In the genomic region with DNA sequence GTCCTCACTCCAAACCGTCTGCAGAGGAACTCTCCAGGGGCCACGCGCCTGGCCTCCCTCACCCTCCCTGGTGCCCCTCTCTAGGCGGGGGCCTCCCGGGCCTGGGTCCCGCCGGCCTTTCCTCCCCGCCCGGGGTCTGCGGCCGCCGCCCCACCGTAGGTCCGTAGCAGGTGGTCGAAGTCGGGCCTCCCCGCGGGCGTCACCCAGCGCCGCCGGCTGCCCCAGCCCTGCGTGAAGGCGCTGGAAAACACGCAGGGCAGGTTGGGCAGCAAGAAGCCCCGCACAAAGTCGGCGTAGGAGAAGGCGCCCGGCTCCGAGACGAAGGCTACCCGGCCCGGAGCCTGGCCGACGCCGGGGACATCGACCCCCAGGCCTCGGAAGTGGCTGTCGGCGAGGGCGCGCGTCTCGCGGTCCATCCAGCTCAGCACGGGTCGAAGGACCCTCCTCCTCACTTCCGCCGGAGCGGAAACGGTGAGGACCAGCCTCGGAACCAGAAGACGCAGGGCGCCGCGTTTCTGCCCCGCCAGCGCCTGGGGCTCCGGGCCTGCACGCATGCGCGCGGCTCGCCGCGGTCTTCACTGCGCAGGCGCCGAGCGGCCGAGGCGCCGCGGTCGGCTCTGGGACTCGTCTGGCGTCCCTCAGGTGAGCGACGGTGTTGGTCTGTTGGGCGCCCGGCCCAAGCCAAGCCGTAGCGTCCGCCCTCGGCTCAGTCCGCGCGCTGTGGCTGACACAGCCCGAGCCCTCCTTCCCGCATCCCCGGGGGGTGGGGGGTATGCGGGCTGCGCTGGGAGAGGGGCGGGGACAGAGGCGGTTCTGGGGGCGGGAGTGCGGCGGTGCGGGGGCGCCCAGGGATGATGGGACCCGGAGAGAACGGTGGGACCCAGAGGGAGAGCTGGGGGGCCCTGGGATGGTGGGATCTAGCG, we compare ENCODE assay signal across 1 cellular context.
TF ChIP-seq lines count a peak whose summit lies in the region.

A gene with protein sequence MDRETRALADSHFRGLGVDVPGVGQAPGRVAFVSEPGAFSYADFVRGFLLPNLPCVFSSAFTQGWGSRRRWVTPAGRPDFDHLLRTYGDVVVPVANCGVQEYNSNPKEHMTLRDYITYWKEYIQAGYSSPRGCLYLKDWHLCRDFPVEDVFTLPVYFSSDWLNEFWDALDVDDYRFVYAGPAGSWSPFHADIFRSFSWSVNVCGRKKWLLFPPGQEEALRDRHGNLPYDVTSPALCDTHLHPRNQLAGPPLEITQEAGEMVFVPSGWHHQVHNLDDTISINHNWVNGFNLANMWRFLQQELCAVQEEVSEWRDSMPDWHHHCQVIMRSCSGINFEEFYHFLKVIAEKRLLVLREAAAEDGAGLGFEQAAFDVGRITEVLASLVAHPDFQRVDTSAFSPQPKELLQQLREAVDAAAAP (minus strand): TSS at position 445 of the 923 bp plus-strand sequence. CDS start 29 bp downstream, at position 416.
A gene with protein sequence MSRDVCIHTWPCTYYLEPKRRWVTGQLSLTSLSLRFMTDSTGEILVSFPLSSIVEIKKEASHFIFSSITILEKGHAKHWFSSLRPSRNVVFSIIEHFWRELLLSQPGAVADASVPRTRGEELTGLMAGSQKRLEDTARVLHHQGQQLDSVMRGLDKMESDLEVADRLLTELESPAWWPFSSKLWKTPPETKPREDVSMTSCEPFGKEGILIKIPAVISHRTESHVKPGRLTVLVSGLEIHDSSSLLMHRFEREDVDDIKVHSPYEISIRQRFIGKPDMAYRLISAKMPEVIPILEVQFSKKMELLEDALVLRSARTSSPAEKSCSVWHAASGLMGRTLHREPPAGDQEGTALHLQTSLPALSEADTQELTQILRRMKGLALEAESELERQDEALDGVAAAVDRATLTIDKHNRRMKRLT (plus strand): TSS at position 578 of the 923 bp plus-strand sequence. CDS start 12,302 bp downstream, outside the sequence.

TF ChIP-seq in K562, 482 proteins besides CTCF, POLR2A, EP300 and RAD21 (continues in another document):
- peak; percentile 86 for TF ChIP-seq ZKSCAN1 (IDR thresholded peaks at IDR 0.05; ENCODE audit: low read depth, low read length)
- TF ChIP-seq, protein P1, sequence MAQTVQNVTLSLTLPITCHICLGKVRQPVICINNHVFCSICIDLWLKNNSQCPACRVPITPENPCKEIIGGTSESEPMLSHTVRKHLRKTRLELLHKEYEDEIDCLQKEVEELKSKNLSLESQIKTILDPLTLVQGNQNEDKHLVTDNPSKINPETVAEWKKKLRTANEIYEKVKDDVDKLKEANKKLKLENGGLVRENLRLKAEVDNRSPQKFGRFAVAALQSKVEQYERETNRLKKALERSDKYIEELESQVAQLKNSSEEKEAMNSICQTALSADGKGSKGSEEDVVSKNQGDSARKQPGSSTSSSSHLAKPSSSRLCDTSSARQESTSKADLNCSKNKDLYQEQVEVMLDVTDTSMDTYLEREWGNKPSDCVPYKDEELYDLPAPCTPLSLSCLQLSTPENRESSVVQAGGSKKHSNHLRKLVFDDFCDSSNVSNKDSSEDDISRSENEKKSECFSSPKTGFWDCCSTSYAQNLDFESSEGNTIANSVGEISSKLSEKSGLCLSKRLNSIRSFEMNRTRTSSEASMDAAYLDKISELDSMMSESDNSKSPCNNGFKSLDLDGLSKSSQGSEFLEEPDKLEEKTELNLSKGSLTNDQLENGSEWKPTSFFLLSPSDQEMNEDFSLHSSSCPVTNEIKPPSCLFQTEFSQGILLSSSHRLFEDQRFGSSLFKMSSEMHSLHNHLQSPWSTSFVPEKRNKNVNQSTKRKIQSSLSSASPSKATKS (CRISPR knock-in tag; IDR thresholded peaks at IDR 0.05), result no peak
- TF ChIP-seq, protein P2, sequence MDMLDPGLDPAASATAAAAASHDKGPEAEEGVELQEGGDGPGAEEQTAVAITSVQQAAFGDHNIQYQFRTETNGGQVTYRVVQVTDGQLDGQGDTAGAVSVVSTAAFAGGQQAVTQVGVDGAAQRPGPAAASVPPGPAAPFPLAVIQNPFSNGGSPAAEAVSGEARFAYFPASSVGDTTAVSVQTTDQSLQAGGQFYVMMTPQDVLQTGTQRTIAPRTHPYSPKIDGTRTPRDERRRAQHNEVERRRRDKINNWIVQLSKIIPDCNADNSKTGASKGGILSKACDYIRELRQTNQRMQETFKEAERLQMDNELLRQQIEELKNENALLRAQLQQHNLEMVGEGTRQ (CRISPR knock-in tag; IDR thresholded peaks at IDR 0.05), result 0 out of 2 replicates have a peak, but pooled peaks have one; percentile 2
- TF ChIP-seq BHLHE40 (IDR thresholded peaks at IDR 0.05; ENCODE audit: low read length), result peak; percentile 90
- peak; percentile 80; the same call in 1 of the 2 replicates for TF ChIP-seq SMAD3 (CRISPR knock-in tag; conservative IDR thresholded peaks at IDR 0.05)
- peak; percentile 39 for TF ChIP-seq SP2 (IDR thresholded peaks at IDR 0.05; ENCODE audit: extremely low read depth, low read depth, low read length, poor library complexity, severe bottlenecking)
- TF ChIP-seq, protein P3, sequence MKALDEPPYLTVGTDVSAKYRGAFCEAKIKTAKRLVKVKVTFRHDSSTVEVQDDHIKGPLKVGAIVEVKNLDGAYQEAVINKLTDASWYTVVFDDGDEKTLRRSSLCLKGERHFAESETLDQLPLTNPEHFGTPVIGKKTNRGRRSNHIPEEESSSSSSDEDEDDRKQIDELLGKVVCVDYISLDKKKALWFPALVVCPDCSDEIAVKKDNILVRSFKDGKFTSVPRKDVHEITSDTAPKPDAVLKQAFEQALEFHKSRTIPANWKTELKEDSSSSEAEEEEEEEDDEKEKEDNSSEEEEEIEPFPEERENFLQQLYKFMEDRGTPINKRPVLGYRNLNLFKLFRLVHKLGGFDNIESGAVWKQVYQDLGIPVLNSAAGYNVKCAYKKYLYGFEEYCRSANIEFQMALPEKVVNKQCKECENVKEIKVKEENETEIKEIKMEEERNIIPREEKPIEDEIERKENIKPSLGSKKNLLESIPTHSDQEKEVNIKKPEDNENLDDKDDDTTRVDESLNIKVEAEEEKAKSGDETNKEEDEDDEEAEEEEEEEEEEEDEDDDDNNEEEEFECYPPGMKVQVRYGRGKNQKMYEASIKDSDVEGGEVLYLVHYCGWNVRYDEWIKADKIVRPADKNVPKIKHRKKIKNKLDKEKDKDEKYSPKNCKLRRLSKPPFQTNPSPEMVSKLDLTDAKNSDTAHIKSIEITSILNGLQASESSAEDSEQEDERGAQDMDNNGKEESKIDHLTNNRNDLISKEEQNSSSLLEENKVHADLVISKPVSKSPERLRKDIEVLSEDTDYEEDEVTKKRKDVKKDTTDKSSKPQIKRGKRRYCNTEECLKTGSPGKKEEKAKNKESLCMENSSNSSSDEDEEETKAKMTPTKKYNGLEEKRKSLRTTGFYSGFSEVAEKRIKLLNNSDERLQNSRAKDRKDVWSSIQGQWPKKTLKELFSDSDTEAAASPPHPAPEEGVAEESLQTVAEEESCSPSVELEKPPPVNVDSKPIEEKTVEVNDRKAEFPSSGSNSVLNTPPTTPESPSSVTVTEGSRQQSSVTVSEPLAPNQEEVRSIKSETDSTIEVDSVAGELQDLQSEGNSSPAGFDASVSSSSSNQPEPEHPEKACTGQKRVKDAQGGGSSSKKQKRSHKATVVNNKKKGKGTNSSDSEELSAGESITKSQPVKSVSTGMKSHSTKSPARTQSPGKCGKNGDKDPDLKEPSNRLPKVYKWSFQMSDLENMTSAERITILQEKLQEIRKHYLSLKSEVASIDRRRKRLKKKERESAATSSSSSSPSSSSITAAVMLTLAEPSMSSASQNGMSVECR (CRISPR knock-in tag; IDR thresholded peaks at IDR 0.05), result peak; percentile 93
- no peak for TF ChIP-seq NR2C1 (IDR thresholded peaks at IDR 0.05)
- peak; percentile 75 for TF ChIP-seq NR2C1 (tag; IDR thresholded peaks at IDR 0.05)
- peak; percentile 39; the same call in 1 of the 2 replicates for TF ChIP-seq ZNF431 (CRISPR knock-in tag; IDR thresholded peaks at IDR 0.05)
- peak; percentile 70 for TF ChIP-seq ETS2 (tag; IDR thresholded peaks at IDR 0.05; ENCODE audit: borderline replicate concordance, poor library complexity, severe bottlenecking)
- TF ChIP-seq ZSCAN29 (IDR thresholded peaks at IDR 0.05), result no peak
- peak; percentile 6 for TF ChIP-seq ZFP36 (IDR thresholded peaks at IDR 0.05; ENCODE audit: low read depth, low read length, partially characterized antibody)
- peak; percentile 69 for TF ChIP-seq FOXJ2 (tag; IDR thresholded peaks at IDR 0.05)
- peak; percentile 47; the same call in 1 of the 2 replicates for TF ChIP-seq NFE2 (IDR thresholded peaks at IDR 0.05; ENCODE audit: low read depth)
- TF ChIP-seq CBX5 (IDR thresholded peaks at IDR 0.05; ENCODE audit: borderline replicate concordance, low read depth), result peak; percentile 65; the same call in 1 of the 2 replicates
- TF ChIP-seq ZNF263 (CRISPR knock-in tag; IDR thresholded peaks at IDR 0.05; ENCODE audit: borderline replicate concordance), result peak; percentile 83
- TF ChIP-seq, protein P4, sequence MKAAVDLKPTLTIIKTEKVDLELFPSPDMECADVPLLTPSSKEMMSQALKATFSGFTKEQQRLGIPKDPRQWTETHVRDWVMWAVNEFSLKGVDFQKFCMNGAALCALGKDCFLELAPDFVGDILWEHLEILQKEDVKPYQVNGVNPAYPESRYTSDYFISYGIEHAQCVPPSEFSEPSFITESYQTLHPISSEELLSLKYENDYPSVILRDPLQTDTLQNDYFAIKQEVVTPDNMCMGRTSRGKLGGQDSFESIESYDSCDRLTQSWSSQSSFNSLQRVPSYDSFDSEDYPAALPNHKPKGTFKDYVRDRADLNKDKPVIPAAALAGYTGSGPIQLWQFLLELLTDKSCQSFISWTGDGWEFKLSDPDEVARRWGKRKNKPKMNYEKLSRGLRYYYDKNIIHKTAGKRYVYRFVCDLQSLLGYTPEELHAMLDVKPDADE (conservative IDR thresholded peaks at IDR 0.05; ENCODE audit: control insufficient read depth, low read depth, low read length), result peak; percentile 89; the same call in 1 of the 2 replicates
- TF ChIP-seq ZSCAN32 (CRISPR knock-in tag; IDR thresholded peaks at IDR 0.05), result no peak
- TF ChIP-seq CBFA2T3 (IDR thresholded peaks at IDR 0.05), result 0 out of 2 replicates have a peak, but pooled peaks have one; percentile 7
- TF ChIP-seq, protein P5, sequence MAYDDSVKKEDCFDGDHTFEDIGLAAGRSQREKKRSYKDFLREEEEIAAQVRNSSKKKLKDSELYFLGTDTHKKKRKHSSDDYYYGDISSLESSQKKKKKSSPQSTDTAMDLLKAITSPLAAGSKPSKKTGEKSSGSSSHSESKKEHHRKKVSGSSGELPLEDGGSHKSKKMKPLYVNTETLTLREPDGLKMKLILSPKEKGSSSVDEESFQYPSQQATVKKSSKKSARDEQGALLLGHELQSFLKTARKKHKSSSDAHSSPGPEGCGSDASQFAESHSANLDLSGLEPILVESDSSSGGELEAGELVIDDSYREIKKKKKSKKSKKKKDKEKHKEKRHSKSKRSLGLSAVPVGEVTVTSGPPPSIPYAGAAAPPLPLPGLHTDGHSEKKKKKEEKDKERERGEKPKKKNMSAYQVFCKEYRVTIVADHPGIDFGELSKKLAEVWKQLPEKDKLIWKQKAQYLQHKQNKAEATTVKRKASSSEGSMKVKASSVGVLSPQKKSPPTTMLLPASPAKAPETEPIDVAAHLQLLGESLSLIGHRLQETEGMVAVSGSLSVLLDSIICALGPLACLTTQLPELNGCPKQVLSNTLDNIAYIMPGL (CRISPR knock-in tag; IDR thresholded peaks at IDR 0.05), result peak; percentile 53; the same call in 1 of the 2 replicates
- TF ChIP-seq, protein P6, sequence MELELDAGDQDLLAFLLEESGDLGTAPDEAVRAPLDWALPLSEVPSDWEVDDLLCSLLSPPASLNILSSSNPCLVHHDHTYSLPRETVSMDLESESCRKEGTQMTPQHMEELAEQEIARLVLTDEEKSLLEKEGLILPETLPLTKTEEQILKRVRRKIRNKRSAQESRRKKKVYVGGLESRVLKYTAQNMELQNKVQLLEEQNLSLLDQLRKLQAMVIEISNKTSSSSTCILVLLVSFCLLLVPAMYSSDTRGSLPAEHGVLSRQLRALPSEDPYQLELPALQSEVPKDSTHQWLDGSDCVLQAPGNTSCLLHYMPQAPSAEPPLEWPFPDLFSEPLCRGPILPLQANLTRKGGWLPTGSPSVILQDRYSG (tag; conservative IDR thresholded peaks at IDR 0.05; ENCODE audit: low read depth), result 0 out of 2 replicates have a peak, but pooled peaks have one; percentile 67
- no peak for TF ChIP-seq PURB (CRISPR knock-in tag; IDR thresholded peaks at IDR 0.05; ENCODE audit: low read depth)
- TF ChIP-seq FOXA3 (CRISPR knock-in tag; conservative IDR thresholded peaks at IDR 0.05 in 1 of 2, IDR thresholded peaks at IDR 0.05 in 1 of 2), result 0 out of 4 replicates have a peak, but pooled peaks of 1 of the 2 experiments have one; percentile 29
- peak; percentile 87 for TF ChIP-seq L3MBTL2 (IDR thresholded peaks at IDR 0.05)
- peak; percentile 71; the same call in 1 of the 2 replicates for TF ChIP-seq CHD2 (IDR thresholded peaks at IDR 0.05; ENCODE audit: low read depth, low read length)
- peak; percentile 90; the same call in 1 of the 2 replicates for TF ChIP-seq FOXP1 (CRISPR knock-in tag; IDR thresholded peaks at IDR 0.05)
- TF ChIP-seq MEIS2 (IDR thresholded peaks at IDR 0.05; ENCODE audit: partially characterized antibody), result peak; percentile 98
- peak; percentile 70 for TF ChIP-seq KLF13 (tag; IDR thresholded peaks at IDR 0.05; ENCODE audit: borderline replicate concordance, low read depth)
- TF ChIP-seq KAT7 (CRISPR knock-in tag; IDR thresholded peaks at IDR 0.05; ENCODE audit: borderline replicate concordance), result 0 out of 2 replicates have a peak, but pooled peaks have one; percentile 63
- TF ChIP-seq, protein P7, sequence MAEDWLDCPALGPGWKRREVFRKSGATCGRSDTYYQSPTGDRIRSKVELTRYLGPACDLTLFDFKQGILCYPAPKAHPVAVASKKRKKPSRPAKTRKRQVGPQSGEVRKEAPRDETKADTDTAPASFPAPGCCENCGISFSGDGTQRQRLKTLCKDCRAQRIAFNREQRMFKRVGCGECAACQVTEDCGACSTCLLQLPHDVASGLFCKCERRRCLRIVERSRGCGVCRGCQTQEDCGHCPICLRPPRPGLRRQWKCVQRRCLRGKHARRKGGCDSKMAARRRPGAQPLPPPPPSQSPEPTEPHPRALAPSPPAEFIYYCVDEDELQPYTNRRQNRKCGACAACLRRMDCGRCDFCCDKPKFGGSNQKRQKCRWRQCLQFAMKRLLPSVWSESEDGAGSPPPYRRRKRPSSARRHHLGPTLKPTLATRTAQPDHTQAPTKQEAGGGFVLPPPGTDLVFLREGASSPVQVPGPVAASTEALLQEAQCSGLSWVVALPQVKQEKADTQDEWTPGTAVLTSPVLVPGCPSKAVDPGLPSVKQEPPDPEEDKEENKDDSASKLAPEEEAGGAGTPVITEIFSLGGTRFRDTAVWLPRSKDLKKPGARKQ (CRISPR knock-in tag; IDR thresholded peaks at IDR 0.05), result no peak
- no peak for TF ChIP-seq FOS (IDR thresholded peaks at IDR 0.05; ENCODE audit: extremely low read depth, insufficient read length)
- TF ChIP-seq SREBF1 (IDR thresholded peaks at IDR 0.05; ENCODE audit: borderline replicate concordance, low read depth, low read length), result 0 out of 2 replicates have a peak, but pooled peaks have one; percentile 54
- peak; percentile 86 for TF ChIP-seq ZBTB17 (CRISPR knock-in tag; IDR thresholded peaks at IDR 0.05)
- peak; percentile 42; the same call in 1 of the 2 replicates for TF ChIP-seq ATF1 (CRISPR knock-in tag; IDR thresholded peaks at IDR 0.05)
- TF ChIP-seq ATF1 (tag; IDR thresholded peaks at IDR 0.05), result peak; percentile 84
- peak; percentile 93 for TF ChIP-seq POLR2B (IDR thresholded peaks at IDR 0.05; ENCODE audit: low read depth, partially characterized antibody)
- TF ChIP-seq EGR1 (conservative IDR thresholded peaks at IDR 0.05), result peak; percentile 88
- TF ChIP-seq C11orf30 (IDR thresholded peaks at IDR 0.05; ENCODE audit: low read depth), result peak; percentile 95
- TF ChIP-seq MCM2 (IDR thresholded peaks at IDR 0.05; ENCODE audit: low read depth), result no peak
- peak; percentile 49 for TF ChIP-seq HNRNPLL (IDR thresholded peaks at IDR 0.05; ENCODE audit: low read depth, low read length, poor library complexity, severe bottlenecking)
